In the genomic region with DNA sequence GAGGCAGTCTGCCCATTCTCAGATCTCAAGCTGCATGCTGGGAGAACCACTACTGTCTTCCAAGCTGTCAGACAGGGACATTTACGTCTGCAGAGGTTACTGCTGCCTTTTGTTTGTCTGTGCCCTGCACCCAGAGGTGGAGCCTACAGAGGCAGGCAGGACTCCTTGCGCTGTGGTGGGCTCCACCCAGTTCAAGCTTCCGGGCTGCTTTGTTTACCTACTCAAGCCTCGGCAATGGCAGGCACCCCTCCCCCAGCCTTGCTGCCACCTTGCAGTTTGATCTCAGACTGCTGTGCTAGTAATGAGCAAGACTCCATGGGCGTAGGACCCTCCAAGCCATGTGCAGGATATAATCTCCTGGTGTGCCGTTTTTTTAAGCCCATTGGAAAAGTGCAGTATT, we compare ENCODE assay signal across 5 cellular contexts. TPM values are rescaled to one million over a fixed set of nuclear protein-coding genes. Genes with fewer than 3 reads are reported as not detected.
"Had no signal": no experiment of that assay in that cellular context is flagged by ENCODE, and none has a peak within 500 bp of the region (broad histone marks: within the 10 kb centered on the region; RNA-seq: fewer than 3 reads in every experiment).

No MANE protein-coding gene starts in this region.

RNA-seq across cellular contexts. Expression of a gene that starts 59.5 kb away (rescaled TPM):
- total RNA-seq: GM23338, H1, H9, HT1080, IMR-90 had no signal
- polyA plus RNA-seq: GM23338, IMR-90 had no signal
